ENCODE assay signal across 17 cellular contexts in genomic region chr7:36484265-36484664, GRCh38.
DNase-seq lines count a peak whose midpoint lies in the region; ATAC-seq and TF ChIP-seq lines count a peak whose summit lies in the region.
"Had no signal": no experiment of that assay in that cellular context is flagged by ENCODE, and none has a peak within 500 bp of the region (broad histone marks: within the 10 kb centered on the region; RNA-seq: fewer than 3 reads in every experiment).

No MANE protein-coding gene starts in this region.

- H3K36me3 ChIP-seq in body of pancreas (replicated peaks in 1 of 2; ENCODE audit: insufficient read depth in 1 of 2, low read depth in 2 of 2) (no peaks in the 10 kb centered on the region), mucosa of descending colon (ENCODE audit: low read depth) (no peaks in the 10 kb centered on the region)
- H3K36me3 ChIP-seq: BE2C; BLaER1 treated with 17β-estradiol and CSF1 and Interleukin-3, amounts not matched to agents 10 nM and 100 nM had no signal

- H3K9me3 ChIP-seq in body of pancreas (no peaks in the 10 kb centered on the region), mucosa of descending colon (no peaks in the 10 kb centered on the region)
- H3K9me3 ChIP-seq: BE2C had no signal

- H3K4me1 ChIP-seq in body of pancreas (no peaks in the 10 kb centered on the region), mucosa of descending colon (ENCODE audit: low read depth) (no peaks in the 10 kb centered on the region)
- H3K4me1 ChIP-seq: BE2C; BLaER1 treated with 17β-estradiol and CSF1 and Interleukin-3, amounts not matched to agents 10 nM and 100 nM had no signal

- TF ChIP-seq CTCF in body of pancreas (IDR thresholded peaks at IDR 0.05) (no peak), mucosa of descending colon (IDR thresholded peaks at IDR 0.05) (no peak), RWPE1 (conservative IDR thresholded peaks at IDR 0.05; ENCODE audit: low read depth) (no peak)

- TF ChIP-seq POLR2A in body of pancreas (IDR thresholded peaks at IDR 0.05) = no peak

- POLR2A ChIA-PET in RWPE1 (lab: Yijun Ruan, JAX; ENCODE audit: low non-redundant PET) = no interaction called here

- CTCF ChIA-PET in RWPE1 (lab: Yijun Ruan, JAX) = interaction anchor here (1.4 kb wide), 1 partner anchor 698 kb away, joined by 3 read pairs; no protein-coding TSS in a partner anchor

- H3K27me3 ChIP-seq in body of pancreas = no peaks in the 10 kb centered on the region
- H3K27me3 ChIP-seq: BE2C; BLaER1 treated with 17β-estradiol and CSF1 and Interleukin-3, amounts not matched to agents 10 nM and 100 nM had no signal

- DNase-seq in ACHN (peak; percentile 41), body of pancreas (no peak), mucosa of descending colon (peak in 1 of 3 donors; percentile 6), RWPE1 (ENCODE audit: low spot score) (no peak)
- no peak for DNase-seq in activated CD4-positive, CD25-positive, alpha-beta regulatory T cell treated with anti-CD3 and anti-CD28 coated beads, Interleukin-2, amount 50 U/mL, for 72 hours
- no peak for DNase-seq in activated effector memory CD4-positive, alpha-beta T cell treated with Interleukin-2 at 50 U/mL for 16 hours
- DNase-seq: AML-193; BE2C; CD4-positive, alpha-beta T cell; CD8-positive, alpha-beta memory T cell; DMS53; DND-41; GM23248; H7; HCEC 1CT had no signal

- 49 to 53% methylated on average over 8 of the region's 8 CpGs for WGBS in body of pancreas, 2 donors

- ATAC-seq in body of pancreas = peak; percentile 64
- peak; percentile 91 for ATAC-seq in mucosa of descending colon

- in situ Hi-C loops in ACHN (cut with HindIII; ENCODE audit: low pct_ligation_motif_present, low pct_unique_long_range_greater_than_20kb, low sequenced_read_pairs) = loop anchor here (25.0 kb wide), 3 partner anchors 128 to 728 kb away; no protein-coding TSS in a partner anchor

- peak overlapping the region in 1 of 4 donors; percentile 10 for H3K27ac ChIP-seq in body of pancreas
- H3K27ac ChIP-seq in RWPE1 = no peak overlapping the region
- H3K27ac ChIP-seq: 22Rv1; BLaER1 treated with 17β-estradiol and CSF1 and Interleukin-3, amounts not matched to agents 10 nM and 100 nM; GM23248 had no signal

- H3K4me3 ChIP-seq in body of pancreas = no peak overlapping the region
- no peak overlapping the region for H3K4me3 ChIP-seq in mucosa of descending colon
- H3K4me3 ChIP-seq: BLaER1 treated with 17β-estradiol and CSF1 and Interleukin-3, amounts not matched to agents 10 nM and 100 nM; GM23248 had no signal

- intact Hi-C loops in body of pancreas (cut with DNase I) (loop anchor here (10.0 kb wide), 1 partner anchor 191 kb away; no protein-coding TSS in a partner anchor), mucosa of descending colon (cut with DNase I, micrococcal nuclease) (loop anchor here in 1 of 2 donors (10.0 kb wide), 1 partner anchor 181 kb away; no protein-coding TSS in a partner anchor)
